ENCODE assay signal across 1 cellular context in genomic region chr21:38815060-38815405, GRCh38.
TF ChIP-seq lines count a peak whose summit lies in the region.

No MANE protein-coding gene starts in this region.

TF ChIP-seq in GM23338, 12 proteins besides CTCF, POLR2A, EP300 and RAD21 (continued from another document):
- TF ChIP-seq ZNF462 (CRISPR knock-in tag; IDR thresholded peaks at IDR 0.05) (no peak), NANOG (IDR thresholded peaks at IDR 0.05; ENCODE audit: borderline replicate concordance) (no peak), REST (IDR thresholded peaks at IDR 0.05; ENCODE audit: unreplicated experiment) (no peak), EZH2phosphoT487 (IDR thresholded peaks at IDR 0.05; ENCODE audit: unreplicated experiment) (no peak), CREB1 (CRISPR knock-in tag; IDR thresholded peaks at IDR 0.05; ENCODE audit: low read depth) (no peak), JUNB (IDR thresholded peaks at IDR 0.05; ENCODE audit: unreplicated experiment) (no peak), ETS1 (IDR thresholded peaks at IDR 0.05) (no peak), ZNF114 (CRISPR knock-in tag; IDR thresholded peaks at IDR 0.05) (no peak)
